Comparison of ENCODE assay signal across 9 cellular contexts in genomic region chr11:65444314-65445051, GRCh38. TPM values are rescaled to one million over a fixed set of nuclear protein-coding genes. Genes with fewer than 3 reads are reported as not detected.
A peak's percentile ranks its signal among the peaks of the same experiment; 100 is the strongest.
DNase-seq lines count a peak whose midpoint lies in the region; ATAC-seq and TF ChIP-seq lines count a peak whose summit lies in the region.
"Had no signal": no experiment of that assay in that cellular context is flagged by ENCODE, and none has a peak within 500 bp of the region (broad histone marks: within the 10 kb centered on the region; RNA-seq: fewer than 3 reads in every experiment).

No MANE protein-coding gene starts in this region.

- CTCF ChIA-PET in activated CD8-positive, alpha-beta memory T cell treated with anti-CD3 and anti-CD28 coated beads, Interleukin-2, amount 10 ng/mL, durations not matched to agents 7 days and 5 days (lab: Charles Lee), result interaction anchor here (1.3 to 1.4 kb wide), 2 partner anchors 24 to 66 kb away, joined by 3 read pairs; no protein-coding TSS in a partner anchor

- DNase-seq in activated CD8-positive, alpha-beta memory T cell treated with anti-CD3 and anti-CD28 coated beads, Interleukin-2, amount 10 ng/mL, durations not matched to agents 7 days and 5 days, result no peak
- DNase-seq in left ventricle myocardium inferior (no peak), 8988T (no peak)
- no peak for DNase-seq in stimulated activated naive B cell treated with anti-CD40 and anti-IgM and Interleukin-4, amounts not matched to agents 10 μg/mL and 1 μg/mL and 100 μg/mL, for 72 hours
- DNase-seq: left colon, NCI-H1694 treated with DMSO at 0.1 percent for 48 hours had no signal

- no peak for TF ChIP-seq CTCF in left ventricle myocardium inferior (IDR thresholded peaks at IDR 0.05; ENCODE audit: borderline replicate concordance)

- H3K27ac Mint-ChIP-seq in IgD-negative memory B cell, result peak overlapping the region in 2 of 3 donors; percentile 68 to 73
- H3K27ac Mint-ChIP-seq in activated CD8-positive, alpha-beta memory T cell treated with anti-CD3 and anti-CD28 coated beads, Interleukin-2, amount 10 ng/mL, durations not matched to agents 7 days and 5 days, result peak overlapping the region; percentile 47
- H3K27ac Mint-ChIP-seq in stimulated activated naive B cell treated with anti-CD40 and anti-IgM and Interleukin-4, amounts not matched to agents 10 μg/mL and 1 μg/mL and 100 μg/mL, for 72 hours, result peak overlapping the region; percentile 97

- H3K4me3 Mint-ChIP-seq in IgD-negative memory B cell, result peak overlapping the region in 1 of 4 donors; percentile 34
- no peak overlapping the region for H3K4me3 Mint-ChIP-seq in activated CD8-positive, alpha-beta memory T cell treated with anti-CD3 and anti-CD28 coated beads, Interleukin-2, amount 10 ng/mL, durations not matched to agents 7 days and 5 days
- peak overlapping the region; percentile 45 to 70 for H3K4me3 Mint-ChIP-seq in stimulated activated naive B cell treated with anti-CD40 and anti-IgM and Interleukin-4, amounts not matched to agents 10 μg/mL and 1 μg/mL and 100 μg/mL, for 72 hours

- peaks cover 54% of the 10 kb centered on the region for H3K4me1 ChIP-seq in left ventricle myocardium inferior

- no peaks in the 10 kb centered on the region for H3K9me3 ChIP-seq in left ventricle myocardium inferior (replicated peaks)

- H3K4me1 Mint-ChIP-seq in IgD-negative memory B cell, result peaks cover 43 to 50% (median 46%) of the 10 kb centered on the region in 3 donors
- H3K4me1 Mint-ChIP-seq in activated CD8-positive, alpha-beta memory T cell treated with anti-CD3 and anti-CD28 coated beads, Interleukin-2, amount 10 ng/mL, durations not matched to agents 7 days and 5 days, result peaks cover 37% of the 10 kb centered on the region
- H3K4me1 Mint-ChIP-seq in stimulated activated naive B cell treated with anti-CD40 and anti-IgM and Interleukin-4, amounts not matched to agents 10 μg/mL and 1 μg/mL and 100 μg/mL, for 72 hours, result peaks cover 61 to 97% of the 10 kb centered on the region in 2 donors

- no peaks in the 10 kb centered on the region for H3K27me3 ChIP-seq in left ventricle myocardium inferior (ENCODE audit: low read depth)

- H3K27me3 Mint-ChIP-seq in IgD-negative memory B cell, result no peaks in the 10 kb centered on the region
- no peaks in the 10 kb centered on the region for H3K27me3 Mint-ChIP-seq in activated CD8-positive, alpha-beta memory T cell treated with anti-CD3 and anti-CD28 coated beads, Interleukin-2, amount 10 ng/mL, durations not matched to agents 7 days and 5 days
- no peaks in the 10 kb centered on the region for H3K27me3 Mint-ChIP-seq in stimulated activated naive B cell treated with anti-CD40 and anti-IgM and Interleukin-4, amounts not matched to agents 10 μg/mL and 1 μg/mL and 100 μg/mL, for 72 hours

- H3K27ac ChIP-seq in left ventricle myocardium inferior (replicated peaks), result peak overlapping the region; percentile 73

- no peak overlapping the region for H3K4me3 ChIP-seq in left ventricle myocardium inferior

- H3K36me3 ChIP-seq in left ventricle myocardium inferior, result peaks cover 43% of the 10 kb centered on the region

- peak; percentile 5 for ATAC-seq in activated CD8-positive, alpha-beta memory T cell treated with anti-CD3 and anti-CD28 coated beads, Interleukin-2, amount 10 ng/mL, durations not matched to agents 7 days and 5 days
- no peak for ATAC-seq in stimulated activated naive B cell treated with anti-CD40 and anti-IgM and Interleukin-4, amounts not matched to agents 10 μg/mL and 1 μg/mL and 100 μg/mL, for 72 hours (replicated peaks)
- ATAC-seq in HG02981 (IDR thresholded peaks at IDR 0.05; ENCODE audit: unreplicated experiment), result no peak
- ATAC-seq in HG02678 (IDR thresholded peaks at IDR 0.05; ENCODE audit: unreplicated experiment), result no peak

- H3K9me3 Mint-ChIP-seq in IgD-negative memory B cell, result no peaks in the 10 kb centered on the region
- H3K9me3 Mint-ChIP-seq in activated CD8-positive, alpha-beta memory T cell treated with anti-CD3 and anti-CD28 coated beads, Interleukin-2, amount 10 ng/mL, durations not matched to agents 7 days and 5 days (ENCODE audit: low read depth), result peaks cover 1% of the 10 kb centered on the region
- H3K9me3 Mint-ChIP-seq in stimulated activated naive B cell treated with anti-CD40 and anti-IgM and Interleukin-4, amounts not matched to agents 10 μg/mL and 1 μg/mL and 100 μg/mL, for 72 hours, result peaks cover 0 to 2% of the 10 kb centered on the region in 2 donors

- H3K36me3 Mint-ChIP-seq in IgD-negative memory B cell, result peaks cover 1% of the 10 kb centered on the region
- H3K36me3 Mint-ChIP-seq in activated CD8-positive, alpha-beta memory T cell treated with anti-CD3 and anti-CD28 coated beads, Interleukin-2, amount 10 ng/mL, durations not matched to agents 7 days and 5 days, result peaks cover 19% of the 10 kb centered on the region
- peaks cover 19 to 42% of the 10 kb centered on the region in 2 donors for H3K36me3 Mint-ChIP-seq in stimulated activated naive B cell treated with anti-CD40 and anti-IgM and Interleukin-4, amounts not matched to agents 10 μg/mL and 1 μg/mL and 100 μg/mL, for 72 hours

- intact Hi-C loops in left ventricle myocardium inferior (cut with micrococcal nuclease), result no loop called here

RNA-seq across cellular contexts. Expression of gene NEAT1, which starts 21.9 kb away (rescaled TPM):
- 1.2 TPM for polyA plus RNA-seq in IgD-negative memory B cell
- 100 to 1,000 TPM; 525 to 618 TPM for total RNA-seq in activated CD8-positive, alpha-beta memory T cell treated with anti-CD3 and anti-CD28 coated beads, Interleukin-2, amount 10 ng/mL, durations not matched to agents 7 days and 5 days
- 405 TPM for total RNA-seq in left ventricle myocardium inferior

RNA-seq across cellular contexts. Expression of gene MALAT1, which starts 54.4 kb away (rescaled TPM):
- polyA plus RNA-seq in IgD-negative memory B cell, result 3,054 TPM
- total RNA-seq in activated CD8-positive, alpha-beta memory T cell treated with anti-CD3 and anti-CD28 coated beads, Interleukin-2, amount 10 ng/mL, durations not matched to agents 7 days and 5 days, result 1,000 to 10,000 TPM; 4,026 to 5,234 TPM
- total RNA-seq in left ventricle myocardium inferior, result 6,576 TPM

RNA-seq across cellular contexts. Expression of gene FRMD8, which starts 58.0 kb away (rescaled TPM):
- 54.2 TPM for polyA plus RNA-seq in IgD-negative memory B cell
- total RNA-seq in activated CD8-positive, alpha-beta memory T cell treated with anti-CD3 and anti-CD28 coated beads, Interleukin-2, amount 10 ng/mL, durations not matched to agents 7 days and 5 days, result 10 to 100 TPM; 52.0 to 56.7 TPM
- 8.4 TPM for total RNA-seq in left ventricle myocardium inferior

Comparison
In these comparisons a context has a peak if more than half of its experiments do, and no peak if none do; other contexts are left out.
1. H3K27ac Mint-ChIP-seq: peak in every context shown above with its lines; median percentile 97 in stimulated activated naive B cell treated with anti-CD40 and anti-IgM and Interleukin-4, amounts not matched to agents 10 μg/mL and 1 μg/mL and 100 μg/mL, for 72 hours; 70 in IgD-negative memory B cell; 47 in activated CD8-positive, alpha-beta memory T cell treated with anti-CD3 and anti-CD28 coated beads, Interleukin-2, amount 10 ng/mL, durations not matched to agents 7 days and 5 days.